In genomic region chr2:14587119-14587518, GRCh38 we compare ENCODE assay signal across 26 cellular contexts. TPM values are rescaled to one million over a fixed set of nuclear protein-coding genes. Genes with fewer than 3 reads are reported as not detected.
DNase-seq lines count a peak whose midpoint lies in the region; ATAC-seq, FAIRE-seq and TF ChIP-seq lines count a peak whose summit lies in the region.
"Had no signal": no experiment of that assay in that cellular context is flagged by ENCODE, and none has a peak within 500 bp of the region (broad histone marks: within the 10 kb centered on the region; RNA-seq: fewer than 3 reads in every experiment).

No MANE protein-coding gene starts in this region.

- no peak overlapping the region for H2AFZ ChIP-seq in astrocyte (ENCODE audit: low read depth, low read length)

- TF ChIP-seq CTCF in AG10803 (conservative IDR thresholded peaks at IDR 0.05; ENCODE audit: low read length) (no peak), astrocyte (IDR thresholded peaks at IDR 0.05; ENCODE audit: insufficient read depth, low read depth, low read length) (no peak), GM20000 (IDR thresholded peaks at IDR 0.05; ENCODE audit: extremely low read depth, missing control alignments) (no peak)

- peaks cover 13% of the 10 kb centered on the region for H3K4me1 Mint-ChIP-seq in astrocyte (ENCODE audit: low read depth, unreplicated experiment)
- no peaks in the 10 kb centered on the region for H3K4me1 Mint-ChIP-seq in naive thymus-derived CD8-positive, alpha-beta T cell
- H3K4me1 Mint-ChIP-seq: neural crest cell had no signal

- H3K27me3 Mint-ChIP-seq in astrocyte (ENCODE audit: low read depth, unreplicated experiment) = no peaks in the 10 kb centered on the region
- peaks cover 0 to 2% (median 0%) of the 10 kb centered on the region in 5 donors for H3K27me3 Mint-ChIP-seq in naive thymus-derived CD8-positive, alpha-beta T cell

- H3K27ac ChIP-seq in astrocyte (ENCODE audit: low read depth, low read length) = no peak overlapping the region
- H3K27ac ChIP-seq: cardiac muscle cell, heart left ventricle, KMS-11 had no signal

- no peaks in the 10 kb centered on the region for H4K20me1 ChIP-seq in astrocyte (ENCODE audit: insufficient read depth, low read length)

- H3K9me3 Mint-ChIP-seq in astrocyte (ENCODE audit: unreplicated experiment) = no peaks in the 10 kb centered on the region
- peaks cover 0 to 6% (median 0%) of the 10 kb centered on the region in 9 donors for H3K9me3 Mint-ChIP-seq in naive thymus-derived CD8-positive, alpha-beta T cell
- H3K9me3 Mint-ChIP-seq: neural crest cell had no signal

- no peaks in the 10 kb centered on the region for H3K79me2 ChIP-seq in astrocyte (ENCODE audit: insufficient read depth, low read length)

- no peaks in the 10 kb centered on the region for H3K36me3 ChIP-seq in astrocyte (ENCODE audit: insufficient read depth, low read length)
- H3K36me3 ChIP-seq: cardiac muscle cell, heart left ventricle had no signal

- no peak overlapping the region for H3K27ac Mint-ChIP-seq in astrocyte (ENCODE audit: unreplicated experiment)
- no peak overlapping the region for H3K27ac Mint-ChIP-seq in naive thymus-derived CD8-positive, alpha-beta T cell

- no peaks in the 10 kb centered on the region for H3K27me3 ChIP-seq in astrocyte (ENCODE audit: insufficient read depth, low read length)
- H3K27me3 ChIP-seq: cardiac muscle cell, heart left ventricle had no signal

- no peak overlapping the region for H3K9ac ChIP-seq in astrocyte (ENCODE audit: low read length)
- H3K9ac ChIP-seq: KMS-11 had no signal

- H3K4me3 ChIP-seq in AG10803 (ENCODE audit: low read length) = no peak overlapping the region
- no peak overlapping the region for H3K4me3 ChIP-seq in astrocyte (ENCODE audit: insufficient read depth, low read depth, low read length)
- H3K4me3 ChIP-seq: cardiac muscle cell, heart left ventricle had no signal

- POLR2A ChIA-PET in naive thymus-derived CD8-positive, alpha-beta T cell (lab: Charles Lee) = no interaction called here

- no peaks in the 10 kb centered on the region for H3K36me3 Mint-ChIP-seq in astrocyte (ENCODE audit: low read depth, unreplicated experiment)
- H3K36me3 Mint-ChIP-seq in naive thymus-derived CD8-positive, alpha-beta T cell = no peaks in the 10 kb centered on the region

- no peak for ATAC-seq in naive thymus-derived CD8-positive, alpha-beta T cell
- ATAC-seq: heart left ventricle; stimulated activated naive CD8-positive, alpha-beta T cell treated with anti-CD3 and anti-CD28 coated beads, Interleukin-15, Interleukin-2, amounts not matched to agents 100 U/mL and 50 U/mL, for 24 hours had no signal

- H3K4me2 ChIP-seq in astrocyte (ENCODE audit: low read length) = no peak overlapping the region
- H3K4me2 ChIP-seq: KMS-11 had no signal

- no peaks in the 10 kb centered on the region for H3K9me3 ChIP-seq in astrocyte (ENCODE audit: insufficient read depth, low read depth, low read length)
- H3K9me3 ChIP-seq: heart left ventricle had no signal

- no peak overlapping the region for H3K4me3 Mint-ChIP-seq in astrocyte (ENCODE audit: unreplicated experiment)
- H3K4me3 Mint-ChIP-seq in naive thymus-derived CD8-positive, alpha-beta T cell = no peak overlapping the region
- H3K4me3 Mint-ChIP-seq: neural crest cell had no signal

- no peak for FAIRE-seq in astrocyte (lab: Jason Lieb, UNC)
- FAIRE-seq: D721Med had no signal

- DNase-seq in AG10803 (ENCODE audit: low read depth) (peak; percentile 48), HT1080 (ENCODE audit: low read depth) (peak; percentile 50), astrocyte (ENCODE audit: low read depth) (peak; percentile 44), kidney tubule cell (ENCODE audit: low spot score) (peak; percentile 73), GM20000 (ENCODE audit: low spot score) (no peak), GDM1 (lab: John Stamatoyannopoulos, UW) (no peak), NOMO-1 treated with DMSO at 0.1 percent for 48 hours (lab: John Stamatoyannopoulos, UW; ENCODE audit: unreplicated experiment) (no peak)
- DNase-seq in naive thymus-derived CD8-positive, alpha-beta T cell = no peak
- DNase-seq: activated CD4-positive, alpha-beta T cell treated with anti-CD3 and anti-CD28 coated beads for 1 hour; activated gamma-delta T cell treated with Interleukin-2 at 50 U/mL for 16 hours; activated T-cell treated with anti-CD3 and anti-CD28 coated beads, Interleukin-2, amount 50 U/mL, for 1 hour; C1 segment of cervical spinal cord; dermis blood vessel endothelial cell; H7; heart left ventricle; NCI-H187 treated with DMSO at 0.1 percent for 48 hours; NCI-H748 treated with DMSO at 0.1 percent for 48 hours; SIG-M5; stimulated activated CD4-positive, alpha-beta T cell treated with anti-CD3 and anti-CD28 coated beads, Interleukin-2, amount 100 ng/mL, for 48 hours; stimulated activated naive CD8-positive, alpha-beta T cell treated with anti-CD3 and anti-CD28 coated beads, Interleukin-15, Interleukin-2, amounts not matched to agents 100 U/mL and 50 U/mL, for 24 hours had no signal

- no peaks in the 10 kb centered on the region for H3K4me1 ChIP-seq in astrocyte (ENCODE audit: insufficient read depth, low read length)
- H3K4me1 ChIP-seq: heart left ventricle had no signal

RNA-seq across cellular contexts. Expression of gene LRATD1, which starts 45.4 kb away (rescaled TPM):
- 8.2 and 11.1 TPM in 2 replicates for total RNA-seq in HT1080 (2014; rRNA removed; shearing (Covaris generic))
- 6.7 and 6.8 TPM in 2 replicates for polyA plus RNA-seq in HT1080 (2015; cell fraction: cytosol; rRNA removed)
- 8.8 and 10.6 TPM in 2 replicates for polyA plus RNA-seq in HT1080 (2015; cell fraction: nucleus; rRNA removed)
- total RNA-seq in astrocyte = 17.6 and 28.3 TPM in 2 replicates
- not detected for total RNA-seq in naive thymus-derived CD8-positive, alpha-beta T cell
- polyA plus RNA-seq in naive thymus-derived CD8-positive, alpha-beta T cell = not detected
- total RNA-seq: A673, OCI-LY7 had no signal

Comparison
In these comparisons a context has a peak if more than half of its experiments do, and no peak if none do; other contexts are left out.
1. DNase-seq: peak in AG10803 (single experiment), HT1080 (single experiment), astrocyte (single experiment) and kidney tubule cell (single experiment); none in GM20000 (single experiment), GDM1 (single experiment), NOMO-1 treated with DMSO at 0.1 percent for 48 hours (single experiment) and naive thymus-derived CD8-positive, alpha-beta T cell (0 of 10).